In genomic region chr3:170656293-170656692, GRCh38 we compare ENCODE assay signal across 21 cellular contexts.
"Had no signal": no experiment of that assay in that cellular context is flagged by ENCODE, and none has a peak within 500 bp of the region (broad histone marks: within the 10 kb centered on the region; RNA-seq: fewer than 3 reads in every experiment).

No MANE protein-coding gene starts in this region.

- H3K27ac ChIP-seq: heart right ventricle, hepatocyte, left lung, ovary, skin epidermis, suprapubic skin, thoracic aorta, tibial artery, upper lobe of right lung had no signal

- H3K27me3 ChIP-seq: hepatocyte, left lung, ovary, suprapubic skin, tibial artery, upper lobe of right lung had no signal

- H3K79me2 ChIP-seq: hepatocyte had no signal

- ATAC-seq: heart right ventricle, left lung, natural killer cell, upper lobe of right lung had no signal

- H3K9me3 ChIP-seq: heart right ventricle, left lung, ovary, suprapubic skin, thoracic aorta, tibial artery, upper lobe of right lung had no signal

- H2AFZ ChIP-seq: hepatocyte had no signal

- DNase-seq: heart right ventricle; islet precursor cell; left lung; mesendoderm; naive B cell; natural killer cell; ovary; stimulated activated CD4-positive, alpha-beta T cell treated with anti-CD3 and anti-CD28 coated beads, Interleukin-12 subunit alpha, Interleukin-12 subunit beta, amount 100 ng/mL, for 4 hours; stimulated activated CD4-positive, alpha-beta T cell treated with anti-CD3 and anti-CD28 coated beads, Interleukin-15, amount 100 ng/mL, for 24 hours; stimulated activated CD4-positive, alpha-beta T cell treated with anti-CD3 and anti-CD28 coated beads, Interleukin-2, amount 100 ng/mL, for 24 hours; stimulated activated CD4-positive, alpha-beta T cell treated with anti-CD3 and anti-CD28 coated beads, Interleukin-4, amount 100 ng/mL, for 1 hour; stimulated activated naive CD4-positive, alpha-beta T cell; tibial artery; trophoblast cell; upper lobe of right lung had no signal

- H3K4me3 ChIP-seq: heart right ventricle, hepatocyte, left lung, lung, ovary, skin epidermis, suprapubic skin, thoracic aorta, tibial artery, upper lobe of right lung had no signal

- H3K4me2 ChIP-seq: hepatocyte had no signal

- FAIRE-seq: urothelium cell line had no signal

- H3K4me1 ChIP-seq: heart right ventricle, left lung, suprapubic skin, tibial artery, upper lobe of right lung had no signal

- H3K36me3 ChIP-seq: heart right ventricle, left lung, ovary, suprapubic skin, thoracic aorta, tibial artery, upper lobe of right lung had no signal
